9 cellular contexts compared by ENCODE assay signal in genomic region chr21:34974162-34974981, GRCh38.
DNase-seq lines count a peak whose midpoint lies in the region; ATAC-seq, FAIRE-seq and TF ChIP-seq lines count a peak whose summit lies in the region.
"Had no signal": no experiment of that assay in that cellular context is flagged by ENCODE, and none has a peak within 500 bp of the region (broad histone marks: within the 10 kb centered on the region; RNA-seq: fewer than 3 reads in every experiment).

No MANE protein-coding gene starts in this region.

- FAIRE-seq in urothelium cell line (lab: Jason Lieb, UNC), result no peak

- peaks cover 39% of the 10 kb centered on the region for H3K36me3 Mint-ChIP-seq in CD4-positive, alpha-beta T cell (ENCODE audit: low read depth)
- peaks cover 34% of the 10 kb centered on the region for H3K36me3 Mint-ChIP-seq in activated naive CD4-positive, alpha-beta T cell treated with anti-CD3 and anti-CD28 coated beads, Interleukin-2, amount 10 ng/mL, durations not matched to agents 7 days and 5 days

- CTCF ChIA-PET in CD4-positive, alpha-beta T cell (lab: Charles Lee), result interaction anchor here (0.8 to 2.4 kb wide), 8 partner anchors 9 to 86 kb away, joined by 3 to 8 read pairs (median 5); no protein-coding TSS in a partner anchor
- CTCF ChIA-PET in activated naive CD4-positive, alpha-beta T cell treated with anti-CD3 and anti-CD28 coated beads, Interleukin-2, amount 10 ng/mL, durations not matched to agents 7 days and 5 days (lab: Charles Lee), result interaction anchor here (0.9 to 2.2 kb wide), 8 partner anchors 7 to 47 kb away, joined by 3 to 7 read pairs (median 5); no protein-coding TSS in a partner anchor

- H3K27ac Mint-ChIP-seq in CD4-positive, alpha-beta T cell, result peak overlapping the region; percentile 92
- H3K27ac Mint-ChIP-seq in activated naive CD4-positive, alpha-beta T cell treated with anti-CD3 and anti-CD28 coated beads, Interleukin-2, amount 10 ng/mL, durations not matched to agents 7 days and 5 days, result peak overlapping the region; percentile 77

- ATAC-seq in CD4-positive, alpha-beta T cell (ENCODE audit: poor library complexity), result peak; percentile 85
- ATAC-seq in GM21423 (IDR thresholded peaks at IDR 0.05; ENCODE audit: unreplicated experiment) (peak; percentile 92), HG03558 (IDR thresholded peaks at IDR 0.05; ENCODE audit: extremely low read depth, unreplicated experiment) (peak; percentile 71)

- POLR2A ChIA-PET in CD4-positive, alpha-beta T cell (lab: Charles Lee), result interaction anchor here (0.7 to 4.0 kb wide), 20 partner anchors 9 to 164 kb away, joined by 3 to 36 read pairs (median 4); no protein-coding TSS in a partner anchor

- H3K27me3 ChIP-seq in CD4-positive, alpha-beta T cell (ENCODE audit: control insufficient read depth, insufficient read depth, low read length), result no peaks in the 10 kb centered on the region
- H3K27me3 ChIP-seq in ascending aorta, result no peaks in the 10 kb centered on the region

- H3K27me3 Mint-ChIP-seq in CD4-positive, alpha-beta T cell, result no peaks in the 10 kb centered on the region
- peaks cover 18% of the 10 kb centered on the region for H3K27me3 Mint-ChIP-seq in activated naive CD4-positive, alpha-beta T cell treated with anti-CD3 and anti-CD28 coated beads, Interleukin-2, amount 10 ng/mL, durations not matched to agents 7 days and 5 days

- H3K4me1 Mint-ChIP-seq in CD4-positive, alpha-beta T cell (ENCODE audit: low read depth), result peaks cover 93% of the 10 kb centered on the region
- H3K4me1 Mint-ChIP-seq in activated naive CD4-positive, alpha-beta T cell treated with anti-CD3 and anti-CD28 coated beads, Interleukin-2, amount 10 ng/mL, durations not matched to agents 7 days and 5 days, result peaks cover 69% of the 10 kb centered on the region

- H3K9me3 Mint-ChIP-seq in CD4-positive, alpha-beta T cell, result no peaks in the 10 kb centered on the region
- H3K9me3 Mint-ChIP-seq in activated naive CD4-positive, alpha-beta T cell treated with anti-CD3 and anti-CD28 coated beads, Interleukin-2, amount 10 ng/mL, durations not matched to agents 7 days and 5 days, result no peaks in the 10 kb centered on the region

- TF ChIP-seq CTCF in CD4-positive, alpha-beta T cell (IDR thresholded peaks at IDR 0.05), result no peak
- TF ChIP-seq CTCF in ascending aorta (IDR thresholded peaks at IDR 0.05), result no peak

- H3K4me3 Mint-ChIP-seq in CD4-positive, alpha-beta T cell, result peak overlapping the region; percentile 88
- peak overlapping the region; percentile 49 for H3K4me3 Mint-ChIP-seq in activated naive CD4-positive, alpha-beta T cell treated with anti-CD3 and anti-CD28 coated beads, Interleukin-2, amount 10 ng/mL, durations not matched to agents 7 days and 5 days

- DNase-seq in CD4-positive, alpha-beta T cell, result peak in 7 of 10 experiments; percentile 18 to 47 (median 33)
- peak; percentile 66 for DNase-seq in activated naive CD4-positive, alpha-beta T cell treated with anti-CD3 and anti-CD28 coated beads, Interleukin-2, amount 10 ng/mL, durations not matched to agents 7 days and 5 days
- DNase-seq in urothelium cell line (ENCODE audit: low spot score) (no peak), ascending aorta (ENCODE audit: low spot score in 2 of 2) (no peak), HuH-7 (ENCODE audit: low spot score) (no peak), Kasumi-1 (lab: John Stamatoyannopoulos, UW) (no peak)

- no peaks in the 10 kb centered on the region for H3K36me3 ChIP-seq in ascending aorta
- H3K36me3 ChIP-seq: thoracic aorta had no signal

- no peak overlapping the region for H3K4me3 ChIP-seq in ascending aorta
- H3K4me3 ChIP-seq: thoracic aorta had no signal

- H3K27ac ChIP-seq in CD4-positive, alpha-beta T cell (ENCODE audit: low read depth, low read length), result peak overlapping the region; percentile 36
- H3K27ac ChIP-seq in ascending aorta, result no peak overlapping the region
- H3K27ac ChIP-seq: thoracic aorta had no signal

- no peaks in the 10 kb centered on the region for H3K4me1 ChIP-seq in ascending aorta

- intact Hi-C loops in CD4-positive, alpha-beta T cell (cut with DNase I, micrococcal nuclease), result loop anchor here (2.0 to 5.0 kb wide), 4 partner anchors 37 to 73 kb away; partner anchors contain the start of gene RUNX1 (in 2 of the 2)
- intact Hi-C loops in ascending aorta (cut with DNase I), result no loop called here

- no peaks in the 10 kb centered on the region for H3K9me3 ChIP-seq in CD4-positive, alpha-beta T cell (ENCODE audit: control insufficient read depth, low read length)
- H3K9me3 ChIP-seq in ascending aorta, result no peaks in the 10 kb centered on the region
- H3K9me3 ChIP-seq: thoracic aorta had no signal

Comparison
In these comparisons a context has a peak if more than half of its experiments do, and no peak if none do; other contexts are left out.
1. DNase-seq: peak in CD4-positive, alpha-beta T cell (7 of 10) and activated naive CD4-positive, alpha-beta T cell treated with anti-CD3 and anti-CD28 coated beads, Interleukin-2, amount 10 ng/mL, durations not matched to agents 7 days and 5 days (single experiment); none in urothelium cell line (single experiment), ascending aorta (0 of 2), HuH-7 (single experiment) and Kasumi-1 (0 of 2).
2. Peak in every context shown above with its lines, with median percentiles within 50 percentile points of each other: ATAC-seq.